1 cellular context compared by ENCODE assay signal in genomic region chr1:206691604-206692003, GRCh38.
A peak's percentile ranks its signal among the peaks of the same experiment; 100 is the strongest.
TF ChIP-seq lines count a peak whose summit lies in the region.

No MANE protein-coding gene starts in this region.

TF ChIP-seq in K562, 482 proteins besides CTCF, POLR2A, EP300 and RAD21 (continues in another document):
- TF ChIP-seq BCL6 (CRISPR knock-in tag; IDR thresholded peaks at IDR 0.05) (no peak), HDGF (IDR thresholded peaks at IDR 0.05) (0 out of 2 replicates have a peak, but pooled peaks have one; percentile 15), DDX20 (tag; IDR thresholded peaks at IDR 0.05; ENCODE audit: low read depth) (no peak), ILK (tag; IDR thresholded peaks at IDR 0.05; ENCODE audit: borderline replicate concordance, low read depth) (no peak), HES1 (IDR thresholded peaks at IDR 0.05; ENCODE audit: low read depth) (no peak), SIN3A (IDR thresholded peaks at IDR 0.05; ENCODE audit: borderline replicate concordance in 2 of 2, control insufficient read depth in 1 of 2, low read depth in 2 of 2, low read length in 2 of 2) (peak in 1 of 2 experiments; percentile 40; a peak in 1 of 4 replicates), MAFG (tag; conservative IDR thresholded peaks at IDR 0.05) (peak; percentile 34), TEAD4 (IDR thresholded peaks at IDR 0.05; ENCODE audit: low read length) (peak; percentile 40; the same call in 1 of the 2 replicates), TEAD4 (CRISPR knock-in tag; IDR thresholded peaks at IDR 0.05; ENCODE audit: borderline replicate concordance) (no peak), IRF9 (tag; IDR thresholded peaks at IDR 0.05) (no peak), NRF1 (conservative IDR thresholded peaks at IDR 0.05 in 1 of 2, IDR thresholded peaks at IDR 0.05 in 1 of 2) (no peak; a peak in 1 of 4 replicates), DPF2 (IDR thresholded peaks at IDR 0.05) (peak; percentile 57; the same call in 1 of the 2 replicates), ZBTB7A (IDR thresholded peaks at IDR 0.05; ENCODE audit: borderline replicate concordance, control insufficient read depth, low read depth, low read length) (no peak), BHLHE40 (IDR thresholded peaks at IDR 0.05; ENCODE audit: low read length) (no peak), HMGN3 (IDR thresholded peaks at IDR 0.05; ENCODE audit: borderline replicate concordance, extremely low read depth, insufficient read length, low read depth, low read length) (no peak), ATF1 (CRISPR knock-in tag; IDR thresholded peaks at IDR 0.05) (no peak), ATF1 (tag; IDR thresholded peaks at IDR 0.05) (no peak), EZH2 (IDR thresholded peaks at IDR 0.05; ENCODE audit: borderline replicate concordance, low read depth, low read length) (no peak), IRF1 (CRISPR knock-in tag; IDR thresholded peaks at IDR 0.05; ENCODE audit: borderline replicate concordance) (no peak), CHCHD3 (CRISPR knock-in tag; IDR thresholded peaks at IDR 0.05) (no peak), ZNF398 (CRISPR knock-in tag; IDR thresholded peaks at IDR 0.05) (no peak), CBX3 (IDR thresholded peaks at IDR 0.05; ENCODE audit: borderline replicate concordance in 1 of 2, low read length in 2 of 2) (no peak), PREB (CRISPR knock-in tag; IDR thresholded peaks at IDR 0.05) (no peak), ZNF239 (CRISPR knock-in tag; IDR thresholded peaks at IDR 0.05) (no peak), ZNF23 (CRISPR knock-in tag; IDR thresholded peaks at IDR 0.05) (no peak), ZNF282 (CRISPR knock-in tag; IDR thresholded peaks at IDR 0.05) (no peak), TCF3 (CRISPR knock-in tag; IDR thresholded peaks at IDR 0.05) (peak; percentile 77), POLR3G (IDR thresholded peaks at IDR 0.05; ENCODE audit: extremely low read depth, insufficient read length, insufficient replicate concordance) (no peak), ZNF324 (CRISPR knock-in tag; IDR thresholded peaks at IDR 0.05) (no peak), ZBTB9 (CRISPR knock-in tag; IDR thresholded peaks at IDR 0.05) (no peak), NUFIP1 (IDR thresholded peaks at IDR 0.05; ENCODE audit: partially characterized antibody) (no peak), NCOA6 (IDR thresholded peaks at IDR 0.05) (no peak), RBM34 (IDR thresholded peaks at IDR 0.05; ENCODE audit: borderline replicate concordance, insufficient read depth, low read length) (no peak), CEBPB (tag; IDR thresholded peaks at IDR 0.05) (no peak), SPI1 (IDR thresholded peaks at IDR 0.05; ENCODE audit: borderline replicate concordance, low read depth, low read length) (no peak), SMARCB1 (IDR thresholded peaks at IDR 0.05; ENCODE audit: insufficient read length, low read depth) (no peak), VEZF1 (CRISPR knock-in tag; IDR thresholded peaks at IDR 0.05) (no peak), HDAC3 (IDR thresholded peaks at IDR 0.05; ENCODE audit: borderline replicate concordance, partially characterized antibody) (no peak), ESRRA (IDR thresholded peaks at IDR 0.05; ENCODE audit: borderline replicate concordance, low read depth) (peak; percentile 37; the same call in 1 of the 2 replicates), ZBTB12 (CRISPR knock-in tag; IDR thresholded peaks at IDR 0.05) (no peak), ZNF644 (tag; IDR thresholded peaks at IDR 0.05; ENCODE audit: low read depth) (no peak), ZNF12 (CRISPR knock-in tag; IDR thresholded peaks at IDR 0.05) (no peak), GABPB1 (CRISPR knock-in tag; IDR thresholded peaks at IDR 0.05) (no peak), JUND (IDR thresholded peaks at IDR 0.05; ENCODE audit: borderline replicate concordance, low read depth, low read length) (no peak), JUND (tag; IDR thresholded peaks at IDR 0.05; ENCODE audit: borderline replicate concordance, low read depth, low read length) (no peak), CLOCK (CRISPR knock-in tag; IDR thresholded peaks at IDR 0.05; ENCODE audit: borderline replicate concordance) (no peak), CBX8 (IDR thresholded peaks at IDR 0.05; ENCODE audit: borderline replicate concordance, extremely low read depth, low read depth, low read length, poor library complexity, severe bottlenecking) (no peak), PBX2 (CRISPR knock-in tag; IDR thresholded peaks at IDR 0.05; ENCODE audit: low read depth) (no peak), PBX2 (tag; conservative IDR thresholded peaks at IDR 0.05; ENCODE audit: low read depth) (no peak), ZC3H4 (CRISPR knock-in tag; IDR thresholded peaks at IDR 0.05; ENCODE audit: borderline replicate concordance) (no peak), MIER1 (IDR thresholded peaks at IDR 0.05; ENCODE audit: low read depth) (no peak), NFIX (CRISPR knock-in tag; IDR thresholded peaks at IDR 0.05; ENCODE audit: low read depth) (no peak), MBD2 (IDR thresholded peaks at IDR 0.05; ENCODE audit: borderline replicate concordance, low read depth) (no peak), NCOR1 (IDR thresholded peaks at IDR 0.05) (peak; percentile 46; the same call in 1 of the 2 replicates), ZFP36 (IDR thresholded peaks at IDR 0.05; ENCODE audit: low read depth, low read length, partially characterized antibody) (no peak), POLR2H (tag; IDR thresholded peaks at IDR 0.05; ENCODE audit: low read depth) (no peak)
